ENCODE assay signal across 8 cellular contexts in genomic region chr16:21952793-21953540, GRCh38. TPM values are rescaled to one million over a fixed set of nuclear protein-coding genes. Genes with fewer than 3 reads are reported as not detected.
DNase-seq lines count a peak whose midpoint lies in the region; ATAC-seq and TF ChIP-seq lines count a peak whose summit lies in the region.

Gene UQCRC2 (plus strand): TSS chr16:21953361. CDS start chr16:21953424, 63 bp downstream.

- DNase-seq in AG08396 (ENCODE audit: low spot score) (peak; percentile 93), NCI-H2227 treated with DMSO at 0.1 percent for 48 hours (lab: John Stamatoyannopoulos, UW) (peak; percentile 97), mammary epithelial cell (peak; percentile 93), iPS-NIHi7 (ENCODE audit: extremely low spot score) (peak; percentile 94), smooth muscle cell (lab: John Stamatoyannopoulos, UW; ENCODE audit: unreplicated experiment) (peak; percentile 60)

- H3K4me2 ChIP-seq in mammary epithelial cell (ENCODE audit: insufficient read depth, low read depth, low read length) = peak within 1 kb of the TSS; percentile 88
- H3K4me2 ChIP-seq in smooth muscle cell = peak within 1 kb of the TSS; percentile 97

- TF ChIP-seq POLR2A in GM18951 (IDR thresholded peaks at IDR 0.05; ENCODE audit: extremely low read depth, insufficient read depth, insufficient read length) = peak; percentile 84

- peak within 1 kb of the TSS; percentile 99 for H3K9ac ChIP-seq in mammary epithelial cell (ENCODE audit: insufficient read depth, low read length)
- H3K9ac ChIP-seq in smooth muscle cell (ENCODE audit: low read depth) = peak within 1 kb of the TSS; percentile 99

- BruUV-seq in mammary epithelial cell (replicated peaks; lab: Mats Ljungman, UMichigan) = no TSS peak

- dilution Hi-C loops in mammary epithelial cell (cut with HindIII; ENCODE audit: low sequenced_read_pairs) = no loop called here

- in situ Hi-C loops in GM18951 (cut with MboI; ENCODE audit: low sequenced_read_pairs, unreplicated experiment) (no loop called here), mammary epithelial cell (cut with MboI; ENCODE audit: low sequenced_read_pairs in 2 of 2) (loop anchor here in 1 of 2 donors (25.0 kb wide), 1 partner anchor 141 kb away; no protein-coding TSS in a partner anchor)

- under 1% methylated on average over 36 of the region's 41 CpGs for WGBS in mammary epithelial cell (ENCODE audit: low coverage, missing lambda C conversion rate)
- WGBS in smooth muscle cell (ENCODE audit: low lambda C conversion rate) = under 1% methylated on average over 41 of the region's 41 CpGs

- peak; percentile 91 for ATAC-seq in HG03175 (IDR thresholded peaks at IDR 0.05; ENCODE audit: unreplicated experiment)

- intact Hi-C loops in mammary epithelial cell (cut with micrococcal nuclease) = loop anchor here (1.0 kb wide), 1 partner anchor 146 kb away; no protein-coding TSS in a partner anchor

- peak within 1 kb of the TSS; percentile 97 for H2AFZ ChIP-seq in mammary epithelial cell (ENCODE audit: low read depth, low read length)
- H2AFZ ChIP-seq in smooth muscle cell (ENCODE audit: low read depth) = peak within 1 kb of the TSS; percentile 100

- peak within 1 kb of the TSS; percentile 99 for H3K27ac ChIP-seq in mammary epithelial cell (ENCODE audit: insufficient read depth, low read depth, low read length)
- H3K27ac ChIP-seq in smooth muscle cell (ENCODE audit: low read depth) = peak within 1 kb of the TSS; percentile 96

- H3K27me3 ChIP-seq in mammary epithelial cell (ENCODE audit: insufficient read depth, low read length) (no peaks in the 10 kb centered on the region), smooth muscle cell (ENCODE audit: low read depth) (no peaks in the 10 kb centered on the region)

- CTCF ChIA-PET in mammary epithelial cell (lab: Charles Lee; ENCODE audit: low non-redundant PET) = interaction anchor here (0.6 kb wide), 1 partner anchor 10 kb away, joined by 3 read pairs; no protein-coding TSS in a partner anchor

- H3F3A ChIP-seq in smooth muscle cell (ENCODE audit: low read depth) = no peaks in the 10 kb centered on the region

- TF ChIP-seq CTCF in WI38 (IDR thresholded peaks at IDR 0.05; ENCODE audit: low read depth, low read length) (no peak), mammary epithelial cell (conservative IDR thresholded peaks at IDR 0.05 in 1 of 2, IDR thresholded peaks at IDR 0.05 in 1 of 2; ENCODE audit: extremely low read depth in 1 of 2, insufficient read depth in 1 of 2, low read depth in 1 of 2, low read length in 2 of 2) (no peak), smooth muscle cell (IDR thresholded peaks at IDR 0.05; ENCODE audit: borderline replicate concordance, insufficient read depth, poor library complexity, severe bottlenecking) (no peak)

- H3K4me1 ChIP-seq in mammary epithelial cell (ENCODE audit: insufficient read depth, low read length) (peaks cover 23% of the 10 kb centered on the region), smooth muscle cell (ENCODE audit: low read depth) (peaks cover 9% of the 10 kb centered on the region)

- H3K79me2 ChIP-seq in mammary epithelial cell (ENCODE audit: insufficient read depth, low read length) (peaks cover 74% of the 10 kb centered on the region), smooth muscle cell (ENCODE audit: low read depth) (peaks cover 55% of the 10 kb centered on the region)

- H3K4me3 ChIP-seq in WI38 (ENCODE audit: low read depth, low read length) = peak within 1 kb of the TSS; percentile 100
- peak within 1 kb of the TSS; percentile 83 to 99 (median 96) for H3K4me3 ChIP-seq in mammary epithelial cell (replicated peaks in 1 of 3; ENCODE audit: insufficient read depth in 1 of 3, low read depth in 2 of 3, low read length in 3 of 3)
- peak within 1 kb of the TSS; percentile 98 for H3K4me3 ChIP-seq in smooth muscle cell

- H4K20me1 ChIP-seq in mammary epithelial cell (ENCODE audit: insufficient read depth, low read length) (no peaks in the 10 kb centered on the region), smooth muscle cell (ENCODE audit: low read depth) (peaks cover 26% of the 10 kb centered on the region)

- H3K36me3 ChIP-seq in mammary epithelial cell (ENCODE audit: insufficient read depth, low read length) (peaks cover 9% of the 10 kb centered on the region), smooth muscle cell (ENCODE audit: low read depth) (peaks cover 8% of the 10 kb centered on the region)

- H3K9me3 ChIP-seq in mammary epithelial cell (replicated peaks; ENCODE audit: insufficient read depth, low read length) (no peaks in the 10 kb centered on the region), smooth muscle cell (replicated peaks; ENCODE audit: low read depth) (no peaks in the 10 kb centered on the region)

RNA-seq across cellular contexts. Expression of gene UQCRC2, which starts in this region (rescaled TPM):
- total RNA-seq in mammary epithelial cell (100 to 1,000 TPM; 181 to 205 TPM), smooth muscle cell (103 and 132 TPM in 2 replicates)
- polyA plus RNA-seq in mammary epithelial cell (168 TPM), smooth muscle cell (115 and 126 TPM in 2 replicates)
- 208 TPM for polyA minus RNA-seq in mammary epithelial cell

Comparison
In these comparisons a context has a peak if more than half of its experiments do, and no peak if none do; other contexts are left out.
1. Peak in every context shown above with its lines: DNase-seq, ATAC-seq, H3K4me3 ChIP-seq and H3K27ac ChIP-seq.